In the genomic region with DNA sequence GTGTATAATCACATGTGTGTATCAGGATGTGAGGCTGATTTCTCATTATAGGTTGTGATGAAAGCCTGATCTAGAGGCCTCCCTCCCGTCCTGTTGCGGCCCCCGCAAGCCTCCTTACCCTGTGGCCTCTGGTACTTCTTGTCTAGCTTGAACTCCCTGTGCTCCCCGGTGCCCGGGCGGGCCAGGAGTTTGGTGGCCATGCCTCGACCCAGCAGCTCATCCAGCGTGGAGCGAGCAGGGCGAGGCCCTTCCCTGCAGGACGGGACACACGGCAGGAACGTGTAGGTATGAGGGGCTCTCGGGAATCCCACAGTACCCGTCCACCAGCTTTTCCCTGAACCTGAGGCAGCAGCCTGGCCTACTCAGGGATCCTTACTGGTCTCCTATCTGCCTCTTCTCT, we compare ENCODE assay signal across 23 cellular contexts.
"Had no signal": no experiment of that assay in that cellular context is flagged by ENCODE, and none has a peak within 500 bp of the region (broad histone marks: within the 10 kb centered on the region; RNA-seq: fewer than 3 reads in every experiment).

No MANE protein-coding gene starts in this region.

- DNase-seq: IMR-90, Karpas-422, KG1, MG63, NCI-H1092, NCI-H1105 treated with DMSO at 0.1 percent for 48 hours, NCI-H1417 treated with DMSO at 0.1 percent for 48 hours, NCI-H146, NCI-H1694 treated with DMSO at 0.1 percent for 48 hours, NCI-H1930, NCI-H2081, NCI-H2107, NCI-H2227 treated with DMSO at 0.1 percent for 48 hours, NCI-H510A, NCI-H524 treated with DMSO at 0.1 percent for 48 hours, NCI-H69, NCI-H774, SIG-M5 had no signal

- H3K4me3 ChIP-seq: MG63, SJSA1, SK-N-MC had no signal

- H3K27me3 ChIP-seq: MG63, SJSA1 had no signal

- ATAC-seq: HepG2, Right ventricle myocardium inferior had no signal

- H3K36me3 ChIP-seq: SJSA1 had no signal

- H3K27ac ChIP-seq: SJSA1, SK-N-MC had no signal

- H3K9me3 ChIP-seq: MG63, SJSA1 had no signal

- FAIRE-seq: HepG2, RCC 7860 had no signal

- H3K4me1 ChIP-seq: SJSA1 had no signal
